In genomic region chr2:17813015-17813741, GRCh38 we compare ENCODE assay signal across 9 cellular contexts. TPM values are rescaled to one million over a fixed set of nuclear protein-coding genes. Genes with fewer than 3 reads are reported as not detected.
A peak's percentile ranks its signal among the peaks of the same experiment; 100 is the strongest.
DNase-seq lines count a peak whose midpoint lies in the region; ATAC-seq and TF ChIP-seq lines count a peak whose summit lies in the region.
"Had no signal": no experiment of that assay in that cellular context is flagged by ENCODE, and none has a peak within 500 bp of the region (broad histone marks: within the 10 kb centered on the region; RNA-seq: fewer than 3 reads in every experiment).

No MANE protein-coding gene starts in this region.

- H4K20me1 ChIP-seq in mammary epithelial cell (ENCODE audit: insufficient read depth, low read length), result no peaks in the 10 kb centered on the region

- 42% methylated on average over 3 of the region's 5 CpGs for WGBS in mammary epithelial cell (ENCODE audit: low coverage, missing lambda C conversion rate)
- no CpG with 5 or more reads among the region's 5 CpGs for WGBS in trophoblast cell (ENCODE audit: extremely low coverage, insufficient coverage, insufficient read length)

- H3K4ac ChIP-seq in trophoblast cell (ENCODE audit: low read depth, low read length), result no peak overlapping the region

- dilution Hi-C loops in mammary epithelial cell (cut with HindIII; ENCODE audit: low sequenced_read_pairs), result no loop called here

- H2BK12ac ChIP-seq in trophoblast cell (ENCODE audit: low read length), result no peak overlapping the region

- no peak overlapping the region for H2BK120ac ChIP-seq in trophoblast cell (ENCODE audit: insufficient read depth, low read length, poor library complexity)

- no peak overlapping the region for H4K8ac ChIP-seq in trophoblast cell (ENCODE audit: low read depth, low read length)

- in situ Hi-C loops in mammary epithelial cell (cut with MboI; ENCODE audit: low sequenced_read_pairs in 2 of 2), result no loop called here

- H3K36me3 ChIP-seq in mammary epithelial cell (ENCODE audit: insufficient read depth, low read length), result no peaks in the 10 kb centered on the region
- no peaks in the 10 kb centered on the region for H3K36me3 ChIP-seq in trophoblast cell (ENCODE audit: control insufficient read depth in 1 of 2, insufficient read depth in 2 of 2, low read length in 2 of 2)
- H3K36me3 ChIP-seq: upper lobe of left lung had no signal

- TF ChIP-seq CTCF in mammary epithelial cell (conservative IDR thresholded peaks at IDR 0.05 in 1 of 2, IDR thresholded peaks at IDR 0.05 in 1 of 2; ENCODE audit: extremely low read depth in 1 of 2, insufficient read depth in 1 of 2, low read depth in 1 of 2, low read length in 2 of 2), result no peak

- H3K9me3 ChIP-seq in mammary epithelial cell (replicated peaks; ENCODE audit: insufficient read depth, low read length) (no peaks in the 10 kb centered on the region), trophoblast cell (ENCODE audit: insufficient read depth, low read depth, low read length) (no peaks in the 10 kb centered on the region)
- H3K9me3 ChIP-seq: upper lobe of left lung had no signal

- H3K4me1 ChIP-seq in mammary epithelial cell (ENCODE audit: insufficient read depth, low read length) (peaks cover 44% of the 10 kb centered on the region), trophoblast cell (ENCODE audit: control insufficient read depth in 1 of 2, insufficient read depth in 2 of 2, low read length in 2 of 2) (no peaks in the 10 kb centered on the region)
- H3K4me1 ChIP-seq: upper lobe of left lung had no signal

- no peak overlapping the region for H4K91ac ChIP-seq in trophoblast cell (ENCODE audit: low read depth, low read length)

- H2AK5ac ChIP-seq in trophoblast cell (ENCODE audit: low read length), result no peak overlapping the region

- peak overlapping the region; percentile 97 for H3K27ac ChIP-seq in mammary epithelial cell (ENCODE audit: insufficient read depth, low read depth, low read length)
- no peak overlapping the region for H3K27ac ChIP-seq in trophoblast cell (ENCODE audit: low read depth, low read length)

- H3K23ac ChIP-seq in trophoblast cell (ENCODE audit: low read length), result no peak overlapping the region

- no peak overlapping the region for H3K18ac ChIP-seq in trophoblast cell (ENCODE audit: low read length)

- H3K9ac ChIP-seq in mammary epithelial cell (ENCODE audit: insufficient read depth, low read length), result peak overlapping the region; percentile 47
- H3K9ac ChIP-seq in trophoblast cell (ENCODE audit: low read length), result no peak overlapping the region

- H3K4me3 ChIP-seq in mammary epithelial cell (replicated peaks in 1 of 3; ENCODE audit: insufficient read depth in 1 of 3, low read depth in 2 of 3, low read length in 3 of 3) (peak overlapping the region in 1 of 3 experiments; percentile 2), trophoblast cell (ENCODE audit: low read depth, low read length) (no peak overlapping the region)
- H3K4me3 ChIP-seq: upper lobe of left lung had no signal

- peaks cover 2% of the 10 kb centered on the region for H3K79me1 ChIP-seq in trophoblast cell (ENCODE audit: low read length)

- intact Hi-C loops in mammary epithelial cell (cut with micrococcal nuclease), result no loop called here

- ATAC-seq in GM19395 (IDR thresholded peaks at IDR 0.05; ENCODE audit: unreplicated experiment) (peak; percentile 57), HG03108 (IDR thresholded peaks at IDR 0.05; ENCODE audit: unreplicated experiment) (peak; percentile 29)

- DNase-seq in mammary epithelial cell, result peak; percentile 95
- peak; percentile 52 for DNase-seq in superior temporal gyrus (ENCODE audit: extremely low spot score)
- no peak for DNase-seq in trophoblast cell
- no peak for DNase-seq in T-helper 9 cell
- DNase-seq in SKM-1 treated with dmso at 0.1 percent for 144 hours (lab: John Stamatoyannopoulos, UW; ENCODE audit: unreplicated experiment), result no peak
- DNase-seq: upper lobe of left lung had no signal

- no peak overlapping the region for H4K12ac ChIP-seq in trophoblast cell (ENCODE audit: low read depth, low read length)

- H3K79me2 ChIP-seq in mammary epithelial cell (ENCODE audit: insufficient read depth, low read length) (no peaks in the 10 kb centered on the region), trophoblast cell (ENCODE audit: control insufficient read depth, insufficient read depth, low read length, poor library complexity) (no peaks in the 10 kb centered on the region)

- peak overlapping the region; percentile 65 for H3K4me2 ChIP-seq in mammary epithelial cell (ENCODE audit: insufficient read depth, low read depth, low read length)
- H3K4me2 ChIP-seq in trophoblast cell (ENCODE audit: low read length), result no peak overlapping the region

- TSS peak; percentile 37 for BruUV-seq in mammary epithelial cell (replicated peaks; lab: Mats Ljungman, UMichigan)

- H2BK5ac ChIP-seq in trophoblast cell (ENCODE audit: low read depth, low read length, poor library complexity), result no peak overlapping the region

- H3K14ac ChIP-seq in trophoblast cell (ENCODE audit: low read length), result no peak overlapping the region

- CTCF ChIA-PET in mammary epithelial cell (lab: Charles Lee; ENCODE audit: low non-redundant PET), result interaction anchor here (0.6 kb wide), 1 partner anchor 384 kb away, joined by 3 read pairs; no protein-coding TSS in a partner anchor

- H3K27me3 ChIP-seq in mammary epithelial cell (ENCODE audit: insufficient read depth, low read length) (no peaks in the 10 kb centered on the region), trophoblast cell (ENCODE audit: insufficient read depth, low read length) (no peaks in the 10 kb centered on the region)
- H3K27me3 ChIP-seq: upper lobe of left lung had no signal

- H2AFZ ChIP-seq in mammary epithelial cell (ENCODE audit: low read depth, low read length), result peak overlapping the region; percentile 61
- no peak overlapping the region for H2AFZ ChIP-seq in trophoblast cell (ENCODE audit: insufficient read depth, low read length, poor library complexity)

RNA-seq across cellular contexts. Expression of gene MSGN1, which starts 3.1 kb away (rescaled TPM):
- total RNA-seq in mammary epithelial cell, result not detected
- polyA plus RNA-seq in mammary epithelial cell, result not detected
- polyA minus RNA-seq in mammary epithelial cell, result not detected
- polyA plus RNA-seq in trophoblast cell (2013), result not detected in 2 replicates
- total RNA-seq: SK-MEL-5, upper lobe of left lung had no signal

RNA-seq across cellular contexts. Expression of gene GEN1, which starts 59.2 kb away (rescaled TPM):
- 10 to 100 TPM; 10.0 to 27.3 TPM for total RNA-seq in mammary epithelial cell
- polyA plus RNA-seq in mammary epithelial cell, result 7.4 TPM
- polyA minus RNA-seq in mammary epithelial cell, result 23.6 TPM
- 10.0 and 10.7 TPM in 2 replicates for polyA plus RNA-seq in trophoblast cell (2013)

RNA-seq across cellular contexts. Expression of gene SMC6, which starts 59.6 kb away (rescaled TPM):
- total RNA-seq in mammary epithelial cell, result 10 to 100 TPM; 23.0 to 32.8 TPM
- polyA plus RNA-seq in mammary epithelial cell, result 10.3 TPM
- 12.0 TPM for polyA minus RNA-seq in mammary epithelial cell
- 17.1 and 18.6 TPM in 2 replicates for polyA plus RNA-seq in trophoblast cell (2013)

Comparison
In these comparisons a context has a peak if more than half of its experiments do, and no peak if none do; other contexts are left out.
1. DNase-seq: peak in mammary epithelial cell (single experiment) and superior temporal gyrus (single experiment); none in trophoblast cell (0 of 2), T-helper 9 cell (single experiment) and SKM-1 treated with dmso at 0.1 percent for 144 hours (single experiment).